23 cellular contexts compared by ENCODE assay signal in genomic region chr5:171697591-171698102, GRCh38.
"Had no signal": no experiment of that assay in that cellular context is flagged by ENCODE, and none has a peak within 500 bp of the region (broad histone marks: within the 10 kb centered on the region; RNA-seq: fewer than 3 reads in every experiment).

No MANE protein-coding gene starts in this region.

- H3K27me3 Mint-ChIP-seq: memory B cell; stimulated activated naive B cell treated with anti-CD40 and anti-IgM and Interleukin-4, amounts not matched to agents 10 μg/mL and 1 μg/mL and 100 μg/mL, for 72 hours had no signal

- H3K36me3 Mint-ChIP-seq: memory B cell; naive thymus-derived CD8-positive, alpha-beta T cell; stimulated activated naive B cell treated with anti-CD40 and anti-IgM and Interleukin-4, amounts not matched to agents 10 μg/mL and 1 μg/mL and 100 μg/mL, for 72 hours; type B pancreatic cell had no signal

- H3K4me3 ChIP-seq: dorsolateral prefrontal cortex, hepatocyte, left ventricle myocardium inferior, lower lobe of right lung, psoas muscle, spleen, suprapubic skin, thyroid gland, uterus had no signal

- H3K36me3 ChIP-seq: left ventricle myocardium inferior, lower lobe of right lung, spleen, suprapubic skin, thyroid gland, uterus had no signal

- H3K27me3 ChIP-seq: dorsolateral prefrontal cortex, hepatocyte, spleen, thyroid gland, uterus had no signal

- H3K9me3 Mint-ChIP-seq: memory B cell; naive thymus-derived CD8-positive, alpha-beta T cell; stimulated activated naive B cell treated with anti-CD40 and anti-IgM and Interleukin-4, amounts not matched to agents 10 μg/mL and 1 μg/mL and 100 μg/mL, for 72 hours; type B pancreatic cell had no signal

- H3K27ac ChIP-seq: dorsolateral prefrontal cortex, hepatocyte, left ventricle myocardium inferior, lower lobe of right lung, psoas muscle, spleen, suprapubic skin, thyroid gland, uterus had no signal

- DNase-seq: cortex of kidney; dorsolateral prefrontal cortex; effector CD8-positive, alpha-beta T cell; foreskin melanocyte; kidney; left cardiac atrium; left ventricle myocardium inferior; lower lobe of right lung; naive thymus-derived CD8-positive, alpha-beta T cell; psoas muscle; retina; spleen; stimulated activated CD4-positive, alpha-beta T cell treated with anti-CD3 and anti-CD28 coated beads, Interleukin-15, amount 100 ng/mL, for 24 hours; stimulated activated CD4-positive, alpha-beta T cell treated with anti-CD3 and anti-CD28 coated beads, Interleukin-1b, Interleukin-23, amount 100 ng/mL, for 48 hours; stimulated activated CD4-positive, alpha-beta T cell treated with anti-CD3 and anti-CD28 coated beads, Interleukin-4, amount 100 ng/mL, for 24 hours; stimulated activated naive B cell treated with anti-CD40 and anti-IgM and Interleukin-4, amounts not matched to agents 10 μg/mL and 1 μg/mL and 100 μg/mL, for 72 hours; thyroid gland; uterus had no signal

- ATAC-seq: left cardiac atrium; naive thymus-derived CD8-positive, alpha-beta T cell; psoas muscle; sciatic nerve; stimulated activated naive B cell treated with anti-CD40 and anti-IgM and Interleukin-4, amounts not matched to agents 10 μg/mL and 1 μg/mL and 100 μg/mL, for 72 hours had no signal

- H2AFZ ChIP-seq: hepatocyte had no signal

- H3K4me2 ChIP-seq: hepatocyte had no signal

- H3K27ac Mint-ChIP-seq: memory B cell; naive thymus-derived CD8-positive, alpha-beta T cell; stimulated activated naive B cell treated with anti-CD40 and anti-IgM and Interleukin-4, amounts not matched to agents 10 μg/mL and 1 μg/mL and 100 μg/mL, for 72 hours; type B pancreatic cell had no signal

- H3K4me1 ChIP-seq: lower lobe of right lung, psoas muscle, spleen, suprapubic skin, uterus had no signal

- FAIRE-seq: kidney had no signal

- H3K4me1 Mint-ChIP-seq: memory B cell; naive thymus-derived CD8-positive, alpha-beta T cell; stimulated activated naive B cell treated with anti-CD40 and anti-IgM and Interleukin-4, amounts not matched to agents 10 μg/mL and 1 μg/mL and 100 μg/mL, for 72 hours had no signal

- H3K79me2 ChIP-seq: hepatocyte had no signal

- H3K4me3 Mint-ChIP-seq: memory B cell; naive thymus-derived CD8-positive, alpha-beta T cell; stimulated activated naive B cell treated with anti-CD40 and anti-IgM and Interleukin-4, amounts not matched to agents 10 μg/mL and 1 μg/mL and 100 μg/mL, for 72 hours; type B pancreatic cell had no signal

- H3K9me3 ChIP-seq: left ventricle myocardium inferior, lower lobe of right lung, psoas muscle, spleen, suprapubic skin, thyroid gland, uterus had no signal
